8 cellular contexts compared by ENCODE assay signal in genomic region chr19:53365134-53365898, GRCh38. TPM values are rescaled to one million over a fixed set of nuclear protein-coding genes. Genes with fewer than 3 reads are reported as not detected.
A peak's percentile ranks its signal among the peaks of the same experiment; 100 is the strongest.
DNase-seq lines count a peak whose midpoint lies in the region; ATAC-seq, FAIRE-seq and TF ChIP-seq lines count a peak whose summit lies in the region.

TSS of gene ZNF525 (plus strand) at chr19:53365705. CDS start at chr19:53372282, 6,577 bp downstream.

- dilution Hi-C loops in IMR-90 (cut with HindIII; ENCODE audit: low sequenced_read_pairs, unreplicated experiment): no loop called here

- no peak within 1 kb of the TSS for H2BK120ac ChIP-seq in IMR-90 (ENCODE audit: low read depth, low read length)

- H3K4me3 Mint-ChIP-seq in nephron: peak within 1 kb of the TSS; percentile 96 to 98 (median 97)

- H2BK15ac ChIP-seq in IMR-90 (ENCODE audit: low read depth, low read length): no peak within 1 kb of the TSS

- no peak for FAIRE-seq in RCC 7860 (lab: Jason Lieb, UNC)

- ATAC-seq in GM21528 (IDR thresholded peaks at IDR 0.05; ENCODE audit: low FRiP score, unreplicated experiment) (peak; percentile 98), IMR-90 (ENCODE audit: low read depth) (peak; percentile 98)
- ATAC-seq in stimulated activated naive CD8-positive, alpha-beta T cell treated with anti-CD3 and anti-CD28 coated beads, Interleukin-15, Interleukin-2, amounts not matched to agents 100 U/mL and 50 U/mL, for 24 hours: peak; percentile 100

- no peak within 1 kb of the TSS for H3K18ac ChIP-seq in IMR-90 (ENCODE audit: low read depth, low read length)

- CTCF ChIA-PET in IMR-90 (lab: Yijun Ruan, JAX): interaction anchor here (0.7 kb wide), 1 partner anchor 86 kb away, joined by 3 read pairs; no protein-coding TSS in a partner anchor

- no TSS peak for BruUV-seq in IMR-90 (replicated peaks; lab: Mats Ljungman, UMichigan)

- H3K9me3 ChIP-seq in IMR-90 (ENCODE audit: control insufficient read depth, insufficient read depth, low read length): no peaks in the 10 kb centered on the region

- H3K14ac ChIP-seq in IMR-90 (replicated peaks; ENCODE audit: low read depth, low read length): peak within 1 kb of the TSS; percentile 36

- H4K8ac ChIP-seq in IMR-90 (ENCODE audit: low read depth in 2 of 2, low read length in 2 of 2): peak within 1 kb of the TSS; percentile 40 to 94; a peak in 3 of 4 replicates

- H4K5ac ChIP-seq in IMR-90 (ENCODE audit: low read depth, low read length): peak within 1 kb of the TSS; percentile 78

- no peaks in the 10 kb centered on the region for H3K9me1 ChIP-seq in IMR-90 (ENCODE audit: insufficient read depth, low read length)

- DNase-seq in DMS153 (lab: John Stamatoyannopoulos, UW) (peak; percentile 83), IMR-90 (peak; percentile 59), RCC 7860 (ENCODE audit: low spot score) (peak; percentile 61), fibroblast of pulmonary artery (ENCODE audit: low read depth) (peak; percentile 79)
- DNase-seq in activated T-helper 1 cell treated with anti-CD3 and anti-CD28 coated beads, Interleukin-2, amount 50 U/mL, for 16 hours (ENCODE audit: low read depth in 1 of 2, low spot score in 1 of 2): peak; percentile 94 to 98
- DNase-seq in stimulated activated naive CD8-positive, alpha-beta T cell treated with anti-CD3 and anti-CD28 coated beads, Interleukin-15, Interleukin-2, amounts not matched to agents 100 U/mL and 50 U/mL, for 24 hours: peak; percentile 96

- H3K4me1 ChIP-seq in IMR-90 (ENCODE audit: control insufficient read depth, insufficient read depth, low read length): no peaks in the 10 kb centered on the region

- H3K4ac ChIP-seq in IMR-90 (ENCODE audit: low read depth, low read length): peak within 1 kb of the TSS; percentile 39; the same call in 1 of the 2 replicates

- H4K20me1 ChIP-seq in IMR-90 (ENCODE audit: insufficient read depth, low read length): no peaks in the 10 kb centered on the region

- no peaks in the 10 kb centered on the region for H3K79me1 ChIP-seq in IMR-90 (ENCODE audit: low read depth in 1 of 2, low read length in 2 of 2)

- peaks cover 4% of the 10 kb centered on the region for H3K27me3 Mint-ChIP-seq in nephron (ENCODE audit: low read depth)

- H3K27me3 ChIP-seq in IMR-90 (ENCODE audit: control insufficient read depth, insufficient read depth, low read length): no peaks in the 10 kb centered on the region

- TF ChIP-seq POLR2A in IMR-90 (IDR thresholded peaks at IDR 0.05; ENCODE audit: low read depth, low read length): peak; percentile 49

- H2AFZ ChIP-seq in IMR-90 (replicated peaks; ENCODE audit: low read length, poor library complexity): peak within 1 kb of the TSS; percentile 91

- in situ Hi-C loops in IMR-90 (cut with MboI; ENCODE audit: low sequenced_read_pairs): no loop called here

- H3K56ac ChIP-seq in IMR-90 (ENCODE audit: extremely low read depth, insufficient read depth, low read length): peak within 1 kb of the TSS; percentile 47; the same call in 1 of the 2 replicates

- peak within 1 kb of the TSS; percentile 24; the same call in 1 of the 2 replicates for H3K27ac ChIP-seq in IMR-90 (ENCODE audit: insufficient read depth, low read length)

- peaks cover under 1% of the 10 kb centered on the region for H3K9me3 Mint-ChIP-seq in nephron

- 4% methylated on average over 15 of the region's 45 CpGs; no CpG with 5 or more reads in 1 of the 2 experiments for WGBS in IMR-90 (ENCODE audit: extremely low coverage in 2 of 2, insufficient read length in 1 of 2), 2 experiments

- H2BK5ac ChIP-seq in IMR-90 (ENCODE audit: low read depth, low read length, poor library complexity, severe bottlenecking): no peak within 1 kb of the TSS

- no peaks in the 10 kb centered on the region for H3K36me3 Mint-ChIP-seq in nephron (ENCODE audit: low read depth)

- H3K4me3 ChIP-seq in IMR-90 (ENCODE audit: insufficient read depth, low read depth, low read length) (peak within 1 kb of the TSS; percentile 55), fibroblast of pulmonary artery (replicated peaks; ENCODE audit: low read depth, low read length) (peak within 1 kb of the TSS; percentile 83)

- peak within 1 kb of the TSS; percentile 60 for H3K9ac ChIP-seq in IMR-90 (ENCODE audit: low read depth, low read length)

- H4K91ac ChIP-seq in IMR-90 (ENCODE audit: insufficient read depth, low read depth, low read length): peak within 1 kb of the TSS; percentile 61

- H2AK9ac ChIP-seq in IMR-90 (replicated peaks; ENCODE audit: low read depth, low read length, poor library complexity): peak within 1 kb of the TSS; percentile 58

- peak within 1 kb of the TSS; percentile 0 to 97 (median 83) for H3K27ac Mint-ChIP-seq in nephron

- H3K4me2 ChIP-seq in IMR-90 (ENCODE audit: low read depth, low read length): peak within 1 kb of the TSS; percentile 95

- no peaks in the 10 kb centered on the region for H3K36me3 ChIP-seq in IMR-90 (ENCODE audit: control insufficient read depth, insufficient read depth, low read length)

- peaks cover 17% of the 10 kb centered on the region for H3K4me1 Mint-ChIP-seq in nephron

- no peak within 1 kb of the TSS for H2BK20ac ChIP-seq in IMR-90 (ENCODE audit: low read depth, low read length)

- no peak within 1 kb of the TSS for H2AK5ac ChIP-seq in IMR-90 (ENCODE audit: low read depth, low read length)

- peak; percentile 23 for TF ChIP-seq RAD21 in IMR-90 (IDR thresholded peaks at IDR 0.05; ENCODE audit: low read length)

- intact Hi-C loops in IMR-90 (cut with micrococcal nuclease): no loop called here

- POLR2A ChIA-PET in IMR-90 (lab: Charles Lee; ENCODE audit: unreplicated experiment): no interaction called here

- H3K23ac ChIP-seq in IMR-90 (ENCODE audit: low read depth, low read length): peak within 1 kb of the TSS; percentile 38

- TF ChIP-seq CTCF in IMR-90 (conservative IDR thresholded peaks at IDR 0.05; ENCODE audit: low read depth, low read length): 0 out of 2 replicates have a peak, but pooled peaks have one; percentile 17
- peak; percentile 21 for TF ChIP-seq CTCF in fibroblast of pulmonary artery (IDR thresholded peaks at IDR 0.05; ENCODE audit: low read length, missing control alignments)
- peak in 2 of 3 experiments; percentile 34 to 37 for TF ChIP-seq CTCF in nephron (IDR thresholded peaks at IDR 0.05; ENCODE audit: unreplicated experiment in 3 of 3)

TF ChIP-seq in IMR-90, 13 proteins besides CTCF, POLR2A, EP300 and RAD21:
- TF ChIP-seq SMC3 (IDR thresholded peaks at IDR 0.05; ENCODE audit: low read depth, low read length): no peak
- TF ChIP-seq RFX5 (IDR thresholded peaks at IDR 0.05; ENCODE audit: low read depth, low read length): no peak
- no peak for TF ChIP-seq CHD1 (IDR thresholded peaks at IDR 0.05; ENCODE audit: low read depth, low read length)
- TF ChIP-seq ELK1 (IDR thresholded peaks at IDR 0.05; ENCODE audit: borderline replicate concordance, low read depth, low read length): no peak
- TF ChIP-seq MXI1 (IDR thresholded peaks at IDR 0.05; ENCODE audit: borderline replicate concordance, low read depth, low read length): peak; percentile 46; the same call in 1 of the 2 replicates
- no peak for TF ChIP-seq BHLHE40 (IDR thresholded peaks at IDR 0.05; ENCODE audit: low read depth, low read length)
- no peak for TF ChIP-seq MAZ (IDR thresholded peaks at IDR 0.05; ENCODE audit: borderline replicate concordance, low read depth, low read length)
- TF ChIP-seq USF2 (IDR thresholded peaks at IDR 0.05; ENCODE audit: low read depth, low read length): no peak

RNA-seq across cellular contexts. Expression of gene ZNF525, which starts in this region (rescaled TPM):
- 4.5 and 6.7 TPM in 2 replicates for total RNA-seq in IMR-90 (2012; rRNA removed)
- 1.3 and 1.4 TPM in 2 replicates for polyA plus RNA-seq in IMR-90 (2012; rRNA removed)
- 0.13 and 0.32 TPM in 2 replicates for polyA plus RNA-seq in IMR-90 (2012; cell fraction: cytosol; rRNA removed)
- polyA plus RNA-seq in IMR-90 (2012; cell fraction: nucleus; rRNA removed; ENCODE audit: low replicate concordance): 0.23 and 4.6 TPM in 2 replicates

Comparison
In these comparisons a context has a peak if more than half of its experiments do, and no peak if none do; other contexts are left out.
1. Peak in every context shown above with its lines: DNase-seq, ATAC-seq, H3K4me3 ChIP-seq and H3K27ac ChIP-seq.